Comparison of ENCODE assay signal across 26 cellular contexts in the genomic region with DNA sequence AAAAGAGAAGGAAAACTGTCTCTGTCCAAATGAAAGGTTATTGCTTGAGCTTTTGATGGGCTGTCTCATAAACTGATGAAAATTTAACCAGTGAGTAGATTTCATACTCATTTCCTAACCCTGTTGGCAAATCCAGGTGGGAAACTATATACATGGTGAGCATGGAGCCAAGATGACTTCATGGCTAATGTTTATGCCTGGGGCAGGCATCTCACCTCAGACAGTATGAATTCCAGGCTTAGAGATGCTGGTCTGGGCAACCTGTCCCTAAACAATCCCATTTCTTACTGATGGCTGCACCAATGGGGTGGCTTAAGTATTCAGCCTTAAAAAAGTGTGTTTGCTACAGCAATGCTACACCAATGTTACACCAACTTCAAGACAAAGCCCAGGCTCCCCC. TPM values are rescaled to one million over a fixed set of nuclear protein-coding genes. Genes with fewer than 3 reads are reported as not detected.
DNase-seq lines count a peak whose midpoint lies in the region; ATAC-seq, FAIRE-seq and TF ChIP-seq lines count a peak whose summit lies in the region.
"Had no signal": no experiment of that assay in that cellular context is flagged by ENCODE, and none has a peak within 500 bp of the region (broad histone marks: within the 10 kb centered on the region; RNA-seq: fewer than 3 reads in every experiment).

No MANE protein-coding gene starts in this region.

- no peaks in the 10 kb centered on the region for H3K27me3 ChIP-seq in IMR-90 (ENCODE audit: control insufficient read depth, insufficient read depth, low read length)
- H3K27me3 ChIP-seq: MG63 had no signal

- peaks cover 3 to 6% of the 10 kb centered on the region in 2 experiments; a peak in 1 of 4 replicates for H3K79me1 ChIP-seq in IMR-90 (ENCODE audit: low read depth in 1 of 2, low read length in 2 of 2)

- no peak overlapping the region for H3K27ac ChIP-seq in A549
- peak overlapping the region; percentile 4; the same call in 1 of the 2 replicates for H3K27ac ChIP-seq in IMR-90 (ENCODE audit: insufficient read depth, low read length)
- H3K27ac ChIP-seq: SK-N-MC had no signal

- H4K5ac ChIP-seq in IMR-90 (ENCODE audit: low read depth, low read length): no peak overlapping the region

- no peaks in the 10 kb centered on the region; the same call in 1 of the 2 replicates for H3K9me1 ChIP-seq in IMR-90 (ENCODE audit: insufficient read depth, low read length)

- H3K4me3 Mint-ChIP-seq in T-helper 17 cell: no peak overlapping the region
- H3K4me3 Mint-ChIP-seq in activated T-cell treated with anti-CD3 and anti-CD28 coated beads, Interleukin-2, amount 50 U/mL, for 4 hours: no peak overlapping the region
- H3K4me3 Mint-ChIP-seq: B cell, CD14-positive monocyte, H9, HFFc6 had no signal

- no peak overlapping the region for H3K4me3 ChIP-seq in A549
- H3K4me3 ChIP-seq in IMR-90 (ENCODE audit: insufficient read depth, low read depth, low read length): no peak overlapping the region
- H3K4me3 ChIP-seq: MG63, SK-N-MC had no signal

- peaks cover 5% of the 10 kb centered on the region for H3K4me1 Mint-ChIP-seq in T-helper 17 cell
- no peaks in the 10 kb centered on the region for H3K4me1 Mint-ChIP-seq in activated T-cell treated with anti-CD3 and anti-CD28 coated beads, Interleukin-2, amount 50 U/mL, for 4 hours (ENCODE audit: low read depth)
- H3K4me1 Mint-ChIP-seq: B cell, H9 had no signal

- no peak overlapping the region for H4K91ac ChIP-seq in IMR-90 (ENCODE audit: insufficient read depth, low read depth, low read length)

- H2BK120ac ChIP-seq in IMR-90 (ENCODE audit: low read depth, low read length): no peak overlapping the region

- H3K9me3 Mint-ChIP-seq in activated T-cell treated with anti-CD3 and anti-CD28 coated beads, Interleukin-2, amount 50 U/mL, for 4 hours: no peaks in the 10 kb centered on the region
- H3K9me3 Mint-ChIP-seq: CD14-positive monocyte, H9, HFFc6 had no signal

- no peak overlapping the region for H2BK15ac ChIP-seq in IMR-90 (ENCODE audit: low read depth, low read length)

- no peak for TF ChIP-seq POLR2A in A549 (IDR thresholded peaks at IDR 0.05; ENCODE audit: low read length)
- no peak for TF ChIP-seq POLR2A in IMR-90 (IDR thresholded peaks at IDR 0.05; ENCODE audit: low read depth, low read length)

- CTCF ChIA-PET in A549 (lab: Yijun Ruan, JAX): interaction anchor here (1.5 to 1.8 kb wide), 2 partner anchors 9 kb away, joined by 3 to 8 read pairs; no protein-coding TSS in a partner anchor
- CTCF ChIA-PET in IMR-90 (lab: Yijun Ruan, JAX): interaction anchor here (1.0 kb wide), 1 partner anchor 23 kb away, joined by 3 read pairs; no protein-coding TSS in a partner anchor

- TF ChIP-seq EP300 in A549 (IDR thresholded peaks at IDR 0.05): no peak

- no peak for TF ChIP-seq CTCF in A549 (IDR thresholded peaks at IDR 0.05)
- no peak for TF ChIP-seq CTCF in IMR-90 (conservative IDR thresholded peaks at IDR 0.05; ENCODE audit: low read depth, low read length)

- H3K27me3 Mint-ChIP-seq in T-helper 17 cell: no peaks in the 10 kb centered on the region
- H3K27me3 Mint-ChIP-seq in activated T-cell treated with anti-CD3 and anti-CD28 coated beads, Interleukin-2, amount 50 U/mL, for 4 hours (ENCODE audit: low read depth): no peaks in the 10 kb centered on the region
- H3K27me3 Mint-ChIP-seq: B cell had no signal

- ATAC-seq in A549 (peak; percentile 32 to 41; a peak in 3 of 6 replicates), IMR-90 (ENCODE audit: low read depth) (no peak), T-helper 17 cell (no peak), GM19351 (IDR thresholded peaks at IDR 0.05; ENCODE audit: unreplicated experiment) (no peak)
- ATAC-seq in activated T-cell treated with anti-CD3 and anti-CD28 coated beads, Interleukin-2, amount 50 U/mL, for 4 hours: no peak

- H3K36me3 Mint-ChIP-seq in T-helper 17 cell (ENCODE audit: low read depth): peaks cover 2% of the 10 kb centered on the region
- peaks cover 32% of the 10 kb centered on the region for H3K36me3 Mint-ChIP-seq in activated T-cell treated with anti-CD3 and anti-CD28 coated beads, Interleukin-2, amount 50 U/mL, for 4 hours (ENCODE audit: insufficient read depth)

- no peak overlapping the region for H3K56ac ChIP-seq in IMR-90 (ENCODE audit: extremely low read depth, insufficient read depth, low read length)

- H3K23ac ChIP-seq in IMR-90 (ENCODE audit: low read depth, low read length): no peak overlapping the region

- in situ Hi-C loops in IMR-90 (cut with MboI; ENCODE audit: low sequenced_read_pairs): no loop called here

- POLR2A ChIA-PET in A549 (lab: Yijun Ruan, JAX) (no interaction called here), IMR-90 (lab: Charles Lee; ENCODE audit: unreplicated experiment) (no interaction called here)

- no peaks in the 10 kb centered on the region for H4K20me1 ChIP-seq in IMR-90 (ENCODE audit: insufficient read depth, low read length)

- H3K4ac ChIP-seq in IMR-90 (ENCODE audit: low read depth, low read length): no peak overlapping the region

- H2AFZ ChIP-seq in IMR-90 (replicated peaks; ENCODE audit: low read length, poor library complexity): no peak overlapping the region

- no peak for FAIRE-seq in A549 (lab: Jason Lieb, UNC)
- FAIRE-seq: A204.1, D721Med had no signal

- no peak overlapping the region for H3K9ac ChIP-seq in IMR-90 (ENCODE audit: low read depth, low read length)

- intact Hi-C loops in IMR-90 (cut with micrococcal nuclease): no loop called here

- H2AK9ac ChIP-seq in IMR-90 (replicated peaks; ENCODE audit: low read depth, low read length, poor library complexity): no peak overlapping the region

- TF ChIP-seq RAD21 in A549 (conservative IDR thresholded peaks at IDR 0.05 in 1 of 2, IDR thresholded peaks at IDR 0.05 in 1 of 2): no peak
- no peak for TF ChIP-seq RAD21 in IMR-90 (IDR thresholded peaks at IDR 0.05; ENCODE audit: low read length)

- BruUV-seq in IMR-90 (replicated peaks; lab: Mats Ljungman, UMichigan): no TSS peak

- no peak overlapping the region for H2AK5ac ChIP-seq in IMR-90 (ENCODE audit: low read depth, low read length)

- H3K4me2 ChIP-seq in A549 (no peak overlapping the region), IMR-90 (ENCODE audit: low read depth, low read length) (no peak overlapping the region)

- H2BK20ac ChIP-seq in IMR-90 (ENCODE audit: low read depth, low read length): no peak overlapping the region

- dilution Hi-C loops in IMR-90 (cut with HindIII; ENCODE audit: low sequenced_read_pairs, unreplicated experiment): no loop called here

- no peak overlapping the region for H4K8ac ChIP-seq in IMR-90 (ENCODE audit: low read depth in 2 of 2, low read length in 2 of 2)

- H3K36me3 ChIP-seq in IMR-90 (ENCODE audit: control insufficient read depth, insufficient read depth, low read length): peaks cover 19% of the 10 kb centered on the region

- peak overlapping the region; percentile 39 for H3K27ac Mint-ChIP-seq in T-helper 17 cell
- H3K27ac Mint-ChIP-seq: B cell, HFFc6 had no signal

- H3K9me3 ChIP-seq in A549 (no peaks in the 10 kb centered on the region), IMR-90 (ENCODE audit: control insufficient read depth, insufficient read depth, low read length) (no peaks in the 10 kb centered on the region), T-helper 17 cell (ENCODE audit: control insufficient read depth, low read length, poor library complexity, severe bottlenecking) (no peaks in the 10 kb centered on the region)
- H3K9me3 ChIP-seq: MG63 had no signal

- H3K18ac ChIP-seq in IMR-90 (ENCODE audit: low read depth, low read length): no peak overlapping the region

- no peak for DNase-seq in A549 (ENCODE audit: low read depth in 1 of 2, low spot score in 1 of 2)
- peak; percentile 5 for DNase-seq in IMR-90
- DNase-seq in T-helper 17 cell: no peak
- peak; percentile 60 for DNase-seq in islet precursor cell
- DNase-seq in activated T-cell treated with anti-CD3 and anti-CD28 coated beads, Interleukin-2, amount 50 U/mL, for 4 hours: no peak
- no peak for DNase-seq in activated CD4-positive, alpha-beta T cell treated with anti-CD3 and anti-CD28 coated beads for 4 hours
- DNase-seq: DMS53, GF-D8, H9, HFFc6, MG63, NCI-H1417, NCI-H1694 treated with DMSO at 0.1 percent for 48 hours, NCI-H2081 treated with DMSO at 0.1 percent for 48 hours, NCI-H2171 treated with DMSO at 0.1 percent for 48 hours, NCI-H446, NCI-H526, OCI-M1, RPMI8226, SHP77 treated with DMSO at 0.1 percent for 48 hours had no signal

- no peak overlapping the region for H3K14ac ChIP-seq in IMR-90 (replicated peaks; ENCODE audit: low read depth, low read length)

- H2BK5ac ChIP-seq in IMR-90 (ENCODE audit: low read depth, low read length, poor library complexity, severe bottlenecking): no peak overlapping the region

- H3K4me1 ChIP-seq in A549 (no peaks in the 10 kb centered on the region), IMR-90 (ENCODE audit: control insufficient read depth, insufficient read depth, low read length) (peaks cover 2% of the 10 kb centered on the region; the same call in 1 of the 2 replicates)

TF ChIP-seq in A549, 52 proteins besides CTCF, POLR2A, EP300 and RAD21:
- TF ChIP-seq CBX2 (IDR thresholded peaks at IDR 0.05; ENCODE audit: borderline replicate concordance, low read depth): no peak

TF ChIP-seq in IMR-90, 13 proteins besides CTCF, POLR2A, EP300 and RAD21:
- TF ChIP-seq MXI1 (IDR thresholded peaks at IDR 0.05; ENCODE audit: borderline replicate concordance, low read depth, low read length) (no peak), FOS (IDR thresholded peaks at IDR 0.05; ENCODE audit: low read depth, low read length) (no peak)

RNA-seq across cellular contexts. Expression of a gene that starts 58.1 kb away (rescaled TPM):
- polyA plus RNA-seq in A549 (2011; rRNA removed) (89.0 and 93.5 TPM in 2 replicates), A549 (2017; fragmentation: RNase III; extraction: RNeasy Plus Mini Kit Qiagen cat#74134 plus additional on column Dnase treatment) (133 to 138 TPM (median 133 TPM) in 3 replicates), IMR-90 (2012; rRNA removed) (47.2 and 57.6 TPM in 2 replicates)
- 45.9 and 59.3 TPM in 2 replicates for polyA plus RNA-seq in A549 (2012; cell fraction: cytosol; rRNA removed)
- polyA plus RNA-seq in A549 (2012; cell fraction: nucleus; rRNA removed): 88.5 and 126 TPM in 2 replicates
- 61.2 and 70.6 TPM in 2 replicates for polyA minus RNA-seq in A549 (2011; rRNA and poly(A)+ RNA removed)
- total RNA-seq in IMR-90 (2012; rRNA removed) (36.0 and 66.7 TPM in 2 replicates), T-helper 17 cell (100 to 1,000 TPM; 174 to 209 TPM)
- polyA plus RNA-seq in IMR-90 (2012; cell fraction: cytosol; rRNA removed): 8.8 and 10.4 TPM in 2 replicates
- 43.5 and 185 TPM in 2 replicates for polyA plus RNA-seq in IMR-90 (2012; cell fraction: nucleus; rRNA removed; ENCODE audit: low replicate concordance)
- 100 to 1,000 TPM; 105 to 121 (median 120) TPM for total RNA-seq in activated T-cell treated with anti-CD3 and anti-CD28 coated beads, Interleukin-2, amount 50 U/mL, for 4 hours

Comparison
In these comparisons a context has a peak if more than half of its experiments do, and no peak if none do; other contexts are left out.
1. ATAC-seq: peak in A549 (2 of 2); none in IMR-90 (single experiment), T-helper 17 cell (single experiment), activated T-cell treated with anti-CD3 and anti-CD28 coated beads, Interleukin-2, amount 50 U/mL, for 4 hours (0 of 2) and GM19351 (single experiment).
2. DNase-seq: peak in IMR-90 (single experiment) and islet precursor cell (single experiment); none in A549 (0 of 2), T-helper 17 cell (0 of 3), activated T-cell treated with anti-CD3 and anti-CD28 coated beads, Interleukin-2, amount 50 U/mL, for 4 hours (single experiment) and activated CD4-positive, alpha-beta T cell treated with anti-CD3 and anti-CD28 coated beads for 4 hours (0 of 2).